11 cellular contexts compared by ENCODE assay signal in genomic region chr16:46828943-46829342, GRCh38. TPM values are rescaled to one million over a fixed set of nuclear protein-coding genes. Genes with fewer than 3 reads are reported as not detected.
A peak's percentile ranks its signal among the peaks of the same experiment; 100 is the strongest.
DNase-seq lines count a peak whose midpoint lies in the region; ATAC-seq and TF ChIP-seq lines count a peak whose summit lies in the region.
"Had no signal": no experiment of that assay in that cellular context is flagged by ENCODE, and none has a peak within 500 bp of the region (broad histone marks: within the 10 kb centered on the region; RNA-seq: fewer than 3 reads in every experiment).

No MANE protein-coding gene starts in this region.

- in situ Hi-C loops in SK-MEL-5 (cut with HindIII; ENCODE audit: low pct_unique_long_range_greater_than_20kb, low sequenced_read_pairs): no loop called here

- CTCF ChIA-PET in activated CD4-positive, alpha-beta T cell treated with anti-CD3 and anti-CD28 coated beads, Interleukin-2, amount 10 ng/mL, durations not matched to agents 7 days and 5 days (lab: Charles Lee): interaction anchor here (0.7 to 1.8 kb wide), 4 partner anchors 9 to 90 kb away, joined by 3 to 7 read pairs (median 4); no protein-coding TSS in a partner anchor

- no peaks in the 10 kb centered on the region for H4K20me1 ChIP-seq in fibroblast of lung (ENCODE audit: control insufficient read depth, extremely low read depth, insufficient read depth, low read length)

- peak overlapping the region; percentile 13 for H3K27ac ChIP-seq in fibroblast of lung (ENCODE audit: insufficient read depth, low read length)

- ATAC-seq in stimulated activated effector memory CD8-positive, alpha-beta T cell treated with anti-CD3 and anti-CD28 coated beads, Interleukin-12 subunit alpha, Interleukin-12 subunit beta, amount 100 ng/mL, for 72 hours: no peak
- ATAC-seq in GM21825 (IDR thresholded peaks at IDR 0.05; ENCODE audit: unreplicated experiment): no peak

- H2AFZ ChIP-seq in fibroblast of lung (ENCODE audit: low read length): no peak overlapping the region

- H3K36me3 Mint-ChIP-seq in activated CD4-positive, alpha-beta T cell treated with anti-CD3 and anti-CD28 coated beads, Interleukin-2, amount 10 ng/mL, durations not matched to agents 7 days and 5 days (ENCODE audit: low read depth): peaks cover 16% of the 10 kb centered on the region
- peaks cover 48% of the 10 kb centered on the region for H3K36me3 Mint-ChIP-seq in stimulated activated effector memory CD8-positive, alpha-beta T cell treated with anti-CD3 and anti-CD28 coated beads, Interleukin-12 subunit alpha, Interleukin-12 subunit beta, amount 100 ng/mL, for 72 hours

- H3K4me3 Mint-ChIP-seq in activated CD4-positive, alpha-beta T cell treated with anti-CD3 and anti-CD28 coated beads, Interleukin-2, amount 10 ng/mL, durations not matched to agents 7 days and 5 days: peak overlapping the region; percentile 98
- H3K4me3 Mint-ChIP-seq in stimulated activated effector memory CD8-positive, alpha-beta T cell treated with anti-CD3 and anti-CD28 coated beads, Interleukin-12 subunit alpha, Interleukin-12 subunit beta, amount 100 ng/mL, for 72 hours: peak overlapping the region; percentile 88

- H3K27me3 Mint-ChIP-seq in activated CD4-positive, alpha-beta T cell treated with anti-CD3 and anti-CD28 coated beads, Interleukin-2, amount 10 ng/mL, durations not matched to agents 7 days and 5 days: peaks cover 6% of the 10 kb centered on the region

- peak overlapping the region; percentile 95 for H3K4me2 ChIP-seq in fibroblast of lung (ENCODE audit: extremely low read depth, insufficient read depth, low read length)

- peaks cover 50% of the 10 kb centered on the region for H3K79me2 ChIP-seq in fibroblast of lung (ENCODE audit: control insufficient read depth, insufficient read depth, low read length)

- H3K36me3 ChIP-seq in fibroblast of lung (ENCODE audit: control insufficient read depth, insufficient read depth, low read length): no peaks in the 10 kb centered on the region
- H3K36me3 ChIP-seq: BE2C had no signal

- no peaks in the 10 kb centered on the region for H3K27me3 ChIP-seq in fibroblast of lung (ENCODE audit: control insufficient read depth, insufficient read depth, low read length)
- H3K27me3 ChIP-seq: BE2C had no signal

- POLR2A ChIA-PET in activated CD4-positive, alpha-beta T cell treated with anti-CD3 and anti-CD28 coated beads, Interleukin-2, amount 10 ng/mL, durations not matched to agents 7 days and 5 days (lab: Charles Lee): no interaction called here

- H3K9me3 Mint-ChIP-seq in activated CD4-positive, alpha-beta T cell treated with anti-CD3 and anti-CD28 coated beads, Interleukin-2, amount 10 ng/mL, durations not matched to agents 7 days and 5 days: no peaks in the 10 kb centered on the region
- H3K9me3 Mint-ChIP-seq in stimulated activated effector memory CD8-positive, alpha-beta T cell treated with anti-CD3 and anti-CD28 coated beads, Interleukin-12 subunit alpha, Interleukin-12 subunit beta, amount 100 ng/mL, for 72 hours: no peaks in the 10 kb centered on the region

- peaks cover 42% of the 10 kb centered on the region for H3K4me1 Mint-ChIP-seq in activated CD4-positive, alpha-beta T cell treated with anti-CD3 and anti-CD28 coated beads, Interleukin-2, amount 10 ng/mL, durations not matched to agents 7 days and 5 days
- peaks cover 27% of the 10 kb centered on the region for H3K4me1 Mint-ChIP-seq in stimulated activated effector memory CD8-positive, alpha-beta T cell treated with anti-CD3 and anti-CD28 coated beads, Interleukin-12 subunit alpha, Interleukin-12 subunit beta, amount 100 ng/mL, for 72 hours

- peaks cover 6% of the 10 kb centered on the region for H3K4me1 ChIP-seq in fibroblast of lung (ENCODE audit: control insufficient read depth, extremely low read depth, insufficient read depth, low read length)
- H3K4me1 ChIP-seq: BE2C had no signal

- peak overlapping the region; percentile 97 for H3K27ac Mint-ChIP-seq in activated CD4-positive, alpha-beta T cell treated with anti-CD3 and anti-CD28 coated beads, Interleukin-2, amount 10 ng/mL, durations not matched to agents 7 days and 5 days
- peak overlapping the region; percentile 98 for H3K27ac Mint-ChIP-seq in stimulated activated effector memory CD8-positive, alpha-beta T cell treated with anti-CD3 and anti-CD28 coated beads, Interleukin-12 subunit alpha, Interleukin-12 subunit beta, amount 100 ng/mL, for 72 hours

- no peaks in the 10 kb centered on the region for H3K9me3 ChIP-seq in fibroblast of lung (ENCODE audit: control insufficient read depth, insufficient read depth, low read depth, low read length)
- H3K9me3 ChIP-seq: BE2C had no signal

- TF ChIP-seq CTCF in fibroblast of lung (conservative IDR thresholded peaks at IDR 0.05 in 1 of 2, IDR thresholded peaks at IDR 0.05 in 1 of 2; ENCODE audit: low read depth in 1 of 2, low read length in 2 of 2): no peak

- H3K9ac ChIP-seq in fibroblast of lung (ENCODE audit: insufficient read depth, low read length): no peak overlapping the region

- DNase-seq in activated CD4-positive, alpha-beta T cell treated with anti-CD3 and anti-CD28 coated beads, Interleukin-2, amount 10 ng/mL, durations not matched to agents 7 days and 5 days: no peak
- DNase-seq in activated CD4-positive, alpha-beta T cell treated with anti-CD3 and anti-CD28 coated beads, Interleukin-2, amount 50 U/mL, for 48 hours: no peak
- DNase-seq in SK-MEL-5 (ENCODE audit: low read depth, low spot score) (peak; percentile 54), fibroblast of lung (ENCODE audit: low read depth in 2 of 2) (no peak), NCI-H1105 (lab: John Stamatoyannopoulos, UW) (no peak), superior temporal gyrus (ENCODE audit: extremely low spot score) (no peak)
- DNase-seq in stimulated activated effector memory CD8-positive, alpha-beta T cell treated with anti-CD3 and anti-CD28 coated beads, Interleukin-12 subunit alpha, Interleukin-12 subunit beta, amount 100 ng/mL, for 72 hours (ENCODE audit: low spot score in 2 of 2): no peak
- DNase-seq: aorta, BE2C, NCI-H2029 had no signal

- peak overlapping the region; percentile 79 to 96 (median 88) for H3K4me3 ChIP-seq in fibroblast of lung (replicated peaks in 1 of 4; ENCODE audit: control extremely low read depth in 1 of 4, insufficient read depth in 1 of 4, low read depth in 3 of 4, low read length in 4 of 4)

RNA-seq across cellular contexts. Expression of gene C16orf87, which starts 2.0 kb away (rescaled TPM):
- total RNA-seq in activated CD4-positive, alpha-beta T cell treated with anti-CD3 and anti-CD28 coated beads, Interleukin-2, amount 10 ng/mL, durations not matched to agents 7 days and 5 days: 10 to 100 TPM; 10.3 to 11.2 TPM
- 6.3 and 6.8 TPM in 2 replicates for total RNA-seq in SK-MEL-5 (2014; rRNA removed; shearing (Covaris generic))
- polyA plus RNA-seq in SK-MEL-5 (2015; cell fraction: cytosol; rRNA removed): 4.7 and 7.3 TPM in 2 replicates
- polyA plus RNA-seq in SK-MEL-5 (2015; cell fraction: nucleus; rRNA removed): 3.2 and 8.4 TPM in 2 replicates
- total RNA-seq in fibroblast of lung: 9.5 and 12.1 TPM in 2 replicates
- 11.4 and 11.6 TPM in 2 replicates for polyA plus RNA-seq in fibroblast of lung
- polyA plus RNA-seq in fibroblast of lung (2012): 8.6 and 10.2 TPM in 2 replicates
- polyA minus RNA-seq in fibroblast of lung (ENCODE audit: low replicate concordance): 1.7 and 2.2 TPM in 2 replicates

RNA-seq across cellular contexts. Expression of gene GPT2, which starts 55.2 kb away (rescaled TPM):
- 1 to 10 TPM; 3.9 to 4.0 TPM for total RNA-seq in activated CD4-positive, alpha-beta T cell treated with anti-CD3 and anti-CD28 coated beads, Interleukin-2, amount 10 ng/mL, durations not matched to agents 7 days and 5 days
- 10.1 and 10.8 TPM in 2 replicates for total RNA-seq in SK-MEL-5 (2014; rRNA removed; shearing (Covaris generic))
- polyA plus RNA-seq in SK-MEL-5 (2015; cell fraction: cytosol; rRNA removed): 32.4 and 34.2 TPM in 2 replicates
- 41.8 and 44.7 TPM in 2 replicates for polyA plus RNA-seq in SK-MEL-5 (2015; cell fraction: nucleus; rRNA removed)
- total RNA-seq in fibroblast of lung: 10.3 and 16.3 TPM in 2 replicates
- 5.8 and 6.5 TPM in 2 replicates for polyA plus RNA-seq in fibroblast of lung
- polyA plus RNA-seq in fibroblast of lung (2012): 7.0 and 9.9 TPM in 2 replicates
- polyA minus RNA-seq in fibroblast of lung (ENCODE audit: low replicate concordance): 34.6 and 65.4 TPM in 2 replicates
